In genomic region chr1:20151906-20152598, GRCh38 we compare ENCODE assay signal across 8 cellular contexts. TPM values are rescaled to one million over a fixed set of nuclear protein-coding genes. Genes with fewer than 3 reads are reported as not detected.
DNase-seq lines count a peak whose midpoint lies in the region; ATAC-seq, FAIRE-seq and TF ChIP-seq lines count a peak whose summit lies in the region.

No MANE protein-coding gene starts in this region.

- peak overlapping the region; percentile 86 for H3K27ac ChIP-seq in temporal lobe (ENCODE audit: low read depth, low read length)

- H3K9me3 Mint-ChIP-seq in activated naive CD4-positive, alpha-beta T cell treated with anti-CD3 and anti-CD28 coated beads, Interleukin-2, amount 50 U/mL, for 72 hours: no peaks in the 10 kb centered on the region
- H3K9me3 Mint-ChIP-seq in osteocyte (ENCODE audit: unreplicated experiment): no peaks in the 10 kb centered on the region

- peak; percentile 94 to 95 for ATAC-seq in activated naive CD4-positive, alpha-beta T cell treated with anti-CD3 and anti-CD28 coated beads, Interleukin-2, amount 50 U/mL, for 72 hours
- peak; percentile 96 for ATAC-seq in Right ventricle myocardium superior (ENCODE audit: poor library complexity)

- peak; percentile 94 for DNase-seq in AG08395 (ENCODE audit: low spot score)
- peak; percentile 91 for DNase-seq in GM19239 (ENCODE audit: insufficient read length, low spot score)
- DNase-seq in M059J (ENCODE audit: low read depth): peak; percentile 74
- DNase-seq in SKM-1 (lab: John Stamatoyannopoulos, UW; ENCODE audit: unreplicated experiment): peak; percentile 67
- DNase-seq in activated naive CD4-positive, alpha-beta T cell treated with anti-CD3 and anti-CD28 coated beads, Interleukin-2, amount 50 U/mL, for 72 hours (ENCODE audit: low spot score in 2 of 2): peak; percentile 80 to 83
- peak; percentile 91 for DNase-seq in Right ventricle myocardium superior
- peak; percentile 91 for DNase-seq in osteocyte (ENCODE audit: extremely low spot score, unreplicated experiment)

- no peaks in the 10 kb centered on the region for H3K36me3 Mint-ChIP-seq in activated naive CD4-positive, alpha-beta T cell treated with anti-CD3 and anti-CD28 coated beads, Interleukin-2, amount 50 U/mL, for 72 hours
- no peaks in the 10 kb centered on the region for H3K36me3 Mint-ChIP-seq in osteocyte (ENCODE audit: unreplicated experiment)

- peak overlapping the region; percentile 30 for H3K4me3 Mint-ChIP-seq in osteocyte (ENCODE audit: unreplicated experiment)

- TF ChIP-seq CTCF in osteocyte (IDR thresholded peaks at IDR 0.05): peak; percentile 96

- no peaks in the 10 kb centered on the region for H3K27me3 Mint-ChIP-seq in osteocyte (ENCODE audit: unreplicated experiment)

- FAIRE-seq in GM19239 (lab: Jason Lieb, UNC): peak; percentile 92

- peak overlapping the region; percentile 7 to 65 for H3K27ac Mint-ChIP-seq in activated naive CD4-positive, alpha-beta T cell treated with anti-CD3 and anti-CD28 coated beads, Interleukin-2, amount 50 U/mL, for 72 hours
- H3K27ac Mint-ChIP-seq in osteocyte (ENCODE audit: unreplicated experiment): no peak overlapping the region

- intact Hi-C loops in Right ventricle myocardium superior (cut with DNase I): loop anchor here (1.0 to 5.0 kb wide), 2 partner anchors 51 to 235 kb away; no protein-coding TSS in a partner anchor

- peaks cover 1% of the 10 kb centered on the region for H3K4me1 Mint-ChIP-seq in osteocyte (ENCODE audit: unreplicated experiment)

RNA-seq across cellular contexts. Expression of gene PLA2G2F, which starts 12.9 kb away (rescaled TPM):
- total RNA-seq in M059J (2014; rRNA removed; shearing (Covaris generic)): not detected in 2 replicates
- not detected for total RNA-seq in activated naive CD4-positive, alpha-beta T cell treated with anti-CD3 and anti-CD28 coated beads, Interleukin-2, amount 50 U/mL, for 72 hours
- not detected for total RNA-seq in Right ventricle myocardium superior
- total RNA-seq in osteocyte: not detected in 2 replicates
- not detected for total RNA-seq in temporal lobe

RNA-seq across cellular contexts. Expression of gene PLA2G2D, which starts 32.7 kb away (rescaled TPM):
- not detected in 2 replicates for total RNA-seq in M059J (2014; rRNA removed; shearing (Covaris generic))
- total RNA-seq in activated naive CD4-positive, alpha-beta T cell treated with anti-CD3 and anti-CD28 coated beads, Interleukin-2, amount 50 U/mL, for 72 hours: not detected
- total RNA-seq in Right ventricle myocardium superior: not detected
- not detected in 2 replicates for total RNA-seq in osteocyte
- total RNA-seq in temporal lobe: not detected

RNA-seq across cellular contexts. Expression of gene UBXN10, which starts 33.8 kb away (rescaled TPM):
- total RNA-seq in M059J (2014; rRNA removed; shearing (Covaris generic)): not detected in 2 replicates
- total RNA-seq in activated naive CD4-positive, alpha-beta T cell treated with anti-CD3 and anti-CD28 coated beads, Interleukin-2, amount 50 U/mL, for 72 hours: 1 to 10 TPM in 1 of 2 donors, under 1 TPM in 1; 0.09 to 1.3 TPM
- total RNA-seq in Right ventricle myocardium superior (2.2 TPM), osteocyte (not detected in 2 replicates), temporal lobe (3.7 TPM)

RNA-seq across cellular contexts. Expression of gene PLA2G2C, which starts 34.3 kb away (rescaled TPM):
- not detected in 2 replicates for total RNA-seq in M059J (2014; rRNA removed; shearing (Covaris generic))
- total RNA-seq in activated naive CD4-positive, alpha-beta T cell treated with anti-CD3 and anti-CD28 coated beads, Interleukin-2, amount 50 U/mL, for 72 hours: under 1 TPM in 1 of 2 donors, not detected in 1; 0.58 TPM
- total RNA-seq in Right ventricle myocardium superior (not detected), osteocyte (not detected in 2 replicates), temporal lobe (not detected)

Comparison
In these comparisons a context has a peak if more than half of its experiments do, and no peak if none do; other contexts are left out.
1. Peak in every context shown above with its lines: DNase-seq, ATAC-seq and H3K27ac ChIP-seq.